In the genomic region with DNA sequence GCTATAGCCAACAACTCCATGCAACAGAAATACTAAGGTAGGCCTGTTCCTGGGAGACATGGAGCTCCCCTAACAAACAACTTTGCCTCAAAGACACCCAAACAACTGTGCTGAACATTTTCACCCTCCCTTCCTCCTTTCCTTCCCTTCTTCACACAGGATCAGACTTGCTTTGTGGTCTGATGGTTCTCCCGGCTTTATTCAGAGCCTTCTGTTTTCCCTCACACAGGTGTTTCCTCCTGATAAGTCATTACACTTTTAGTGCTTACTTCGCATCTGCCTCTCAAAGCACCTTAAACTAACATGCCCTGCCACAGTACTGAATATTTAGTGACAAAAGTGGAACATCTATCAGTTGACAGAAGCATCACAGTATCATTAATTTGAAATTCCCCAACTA, we compare ENCODE assay signal across 16 cellular contexts. TPM values are rescaled to one million over a fixed set of nuclear protein-coding genes. Genes with fewer than 3 reads are reported as not detected.
DNase-seq lines count a peak whose midpoint lies in the region; ATAC-seq, FAIRE-seq and TF ChIP-seq lines count a peak whose summit lies in the region.
"Had no signal": no experiment of that assay in that cellular context is flagged by ENCODE, and none has a peak within 500 bp of the region (broad histone marks: within the 10 kb centered on the region; RNA-seq: fewer than 3 reads in every experiment).

No MANE protein-coding gene starts in this region.

- no peak overlapping the region for H3K9ac ChIP-seq in BLaER1 treated with 17β-estradiol and CSF1 and Interleukin-3, amounts not matched to agents 10 nM and 100 nM
- no peak overlapping the region for H3K9ac ChIP-seq in astrocyte (ENCODE audit: low read length)

- peaks cover 0 to 17% (median 11%) of the 10 kb centered on the region in 10 experiments; a peak in 17 of 20 replicates for H3K4me1 ChIP-seq in BLaER1 treated with 17β-estradiol and CSF1 and Interleukin-3, amounts not matched to agents 10 nM and 100 nM
- H3K4me1 ChIP-seq in astrocyte (ENCODE audit: insufficient read depth, low read length), result no peaks in the 10 kb centered on the region
- H3K4me1 ChIP-seq in esophagus muscularis mucosa, result no peaks in the 10 kb centered on the region
- H3K4me1 ChIP-seq: SJCRH30 had no signal

- peaks cover 11% of the 10 kb centered on the region for H3K4me1 Mint-ChIP-seq in astrocyte (ENCODE audit: low read depth, unreplicated experiment)

- H3K36me3 ChIP-seq in BLaER1 treated with 17β-estradiol and CSF1 and Interleukin-3, amounts not matched to agents 10 nM and 100 nM, result no peaks in the 10 kb centered on the region
- H3K36me3 ChIP-seq in astrocyte (ENCODE audit: insufficient read depth, low read length), result no peaks in the 10 kb centered on the region
- no peaks in the 10 kb centered on the region for H3K36me3 ChIP-seq in esophagus muscularis mucosa
- H3K36me3 ChIP-seq: SJCRH30 had no signal

- H3K4me3 Mint-ChIP-seq in astrocyte (ENCODE audit: unreplicated experiment), result peak overlapping the region; percentile 17

- no peak for TF ChIP-seq EP300 in esophagus muscularis mucosa (IDR thresholded peaks at IDR 0.05)

- TF ChIP-seq POLR2A in esophagus muscularis mucosa (IDR thresholded peaks at IDR 0.05; ENCODE audit: low read depth), result no peak

- peak overlapping the region in 10 of 11 experiments; percentile 18 to 51 (median 40); a peak in 17 of 22 replicates for H3K4me2 ChIP-seq in BLaER1 treated with 17β-estradiol and CSF1 and Interleukin-3, amounts not matched to agents 10 nM and 100 nM
- no peak overlapping the region for H3K4me2 ChIP-seq in astrocyte (ENCODE audit: low read length)
- H3K4me2 ChIP-seq: A549 had no signal

- no peak overlapping the region for H3K4me3 ChIP-seq in BLaER1 treated with 17β-estradiol and CSF1 and Interleukin-3, amounts not matched to agents 10 nM and 100 nM
- H3K4me3 ChIP-seq in astrocyte (ENCODE audit: insufficient read depth, low read depth, low read length), result no peak overlapping the region
- H3K4me3 ChIP-seq in esophagus muscularis mucosa, result no peak overlapping the region
- no peak overlapping the region for H3K4me3 ChIP-seq in coronary artery
- H3K4me3 ChIP-seq: A549, SJCRH30 had no signal

- intact Hi-C loops in esophagus muscularis mucosa (cut with DNase I), result no loop called here

- ATAC-seq in HG03025 (IDR thresholded peaks at IDR 0.05; ENCODE audit: low FRiP score, unreplicated experiment), result no peak
- ATAC-seq: A549 had no signal

- FAIRE-seq in astrocyte (lab: Jason Lieb, UNC), result no peak
- FAIRE-seq: A549, D721Med, H1 had no signal

- peak overlapping the region in 6 of 11 experiments; percentile 41 to 64 (median 50); a peak in 9 of 22 replicates for H3K27ac ChIP-seq in BLaER1 treated with 17β-estradiol and CSF1 and Interleukin-3, amounts not matched to agents 10 nM and 100 nM
- H3K27ac ChIP-seq in astrocyte (ENCODE audit: low read depth, low read length) (no peak overlapping the region), esophagus muscularis mucosa (replicated peaks in 1 of 4) (no peak overlapping the region), coronary artery (no peak overlapping the region)
- H3K27ac ChIP-seq: A549, HL-60, SJCRH30 had no signal

- no peaks in the 10 kb centered on the region for H4K20me1 ChIP-seq in BLaER1 treated with 17β-estradiol and CSF1 and Interleukin-3, amounts not matched to agents 10 nM and 100 nM
- H4K20me1 ChIP-seq in astrocyte (ENCODE audit: insufficient read depth, low read length), result no peaks in the 10 kb centered on the region

- no peaks in the 10 kb centered on the region for H3K36me3 Mint-ChIP-seq in astrocyte (ENCODE audit: low read depth, unreplicated experiment)

- peaks cover 0 to 19% (median 11%) of the 10 kb centered on the region in 11 experiments; a peak in 11 of 22 replicates for H3K9me3 ChIP-seq in BLaER1 treated with 17β-estradiol and CSF1 and Interleukin-3, amounts not matched to agents 10 nM and 100 nM (replicated peaks in 1 of 11)
- no peaks in the 10 kb centered on the region for H3K9me3 ChIP-seq in astrocyte (ENCODE audit: insufficient read depth, low read depth, low read length)
- no peaks in the 10 kb centered on the region for H3K9me3 ChIP-seq in esophagus muscularis mucosa
- H3K9me3 ChIP-seq: A549, SJCRH30 had no signal

- no peak overlapping the region for H2AFZ ChIP-seq in astrocyte (ENCODE audit: low read depth, low read length)

- no peak for TF ChIP-seq CTCF in astrocyte (IDR thresholded peaks at IDR 0.05; ENCODE audit: insufficient read depth, low read depth, low read length)
- TF ChIP-seq CTCF in esophagus muscularis mucosa (IDR thresholded peaks at IDR 0.05), result no peak
- TF ChIP-seq CTCF in coronary artery (IDR thresholded peaks at IDR 0.05), result no peak

- H3K27me3 ChIP-seq in BLaER1 treated with 17β-estradiol and CSF1 and Interleukin-3, amounts not matched to agents 10 nM and 100 nM, result no peaks in the 10 kb centered on the region
- peaks cover 2% of the 10 kb centered on the region for H3K27me3 ChIP-seq in astrocyte (ENCODE audit: insufficient read depth, low read length)
- H3K27me3 ChIP-seq in esophagus muscularis mucosa, result no peaks in the 10 kb centered on the region
- H3K27me3 ChIP-seq: SJCRH30 had no signal

- WGBS in esophagus muscularis mucosa, result 77% methylated on average over 2 of the region's 2 CpGs

- peak; percentile 31 for DNase-seq in KG1 (lab: John Stamatoyannopoulos, UW)
- DNase-seq in astrocyte (ENCODE audit: low read depth), result no peak
- peak; percentile 34 for DNase-seq in esophagus muscularis mucosa (ENCODE audit: extremely low spot score)
- no peak for DNase-seq in stimulated activated CD4-positive, alpha-beta T cell treated with anti-CD3 and anti-CD28 coated beads, Interleukin-2, amount 100 ng/mL, for 48 hours
- no peak for DNase-seq in coronary artery (ENCODE audit: low spot score)
- DNase-seq: NCI-H187, NCI-H2107, NCI-H524, NCI-H82, SJCRH30 had no signal

- H3K27me3 Mint-ChIP-seq in astrocyte (ENCODE audit: low read depth, unreplicated experiment), result peaks cover 3% of the 10 kb centered on the region

- no peaks in the 10 kb centered on the region for H3K9me3 Mint-ChIP-seq in astrocyte (ENCODE audit: unreplicated experiment)

- H3K79me2 ChIP-seq in astrocyte (ENCODE audit: insufficient read depth, low read length), result no peaks in the 10 kb centered on the region

- H3K27ac Mint-ChIP-seq in astrocyte (ENCODE audit: unreplicated experiment), result no peak overlapping the region

RNA-seq across cellular contexts. Expression of gene YAE1, which starts 56.3 kb away (rescaled TPM):
- total RNA-seq in astrocyte (24.7 and 27.8 TPM in 2 replicates), esophagus muscularis mucosa (10 to 100 TPM; 13.3 to 18.5 (median 17.0) TPM)

Comparison
In these comparisons a context has a peak if more than half of its experiments do, and no peak if none do; other contexts are left out.
1. H3K27ac ChIP-seq: peak in BLaER1 treated with 17β-estradiol and CSF1 and Interleukin-3, amounts not matched to agents 10 nM and 100 nM (6 of 11); none in astrocyte (single experiment), esophagus muscularis mucosa (0 of 4) and coronary artery (0 of 2).
2. DNase-seq: peak in KG1 (single experiment) and esophagus muscularis mucosa (single experiment); none in astrocyte (single experiment), stimulated activated CD4-positive, alpha-beta T cell treated with anti-CD3 and anti-CD28 coated beads, Interleukin-2, amount 100 ng/mL, for 48 hours (0 of 2) and coronary artery (single experiment).